1 cellular context compared by ENCODE assay signal in the genomic region with DNA sequence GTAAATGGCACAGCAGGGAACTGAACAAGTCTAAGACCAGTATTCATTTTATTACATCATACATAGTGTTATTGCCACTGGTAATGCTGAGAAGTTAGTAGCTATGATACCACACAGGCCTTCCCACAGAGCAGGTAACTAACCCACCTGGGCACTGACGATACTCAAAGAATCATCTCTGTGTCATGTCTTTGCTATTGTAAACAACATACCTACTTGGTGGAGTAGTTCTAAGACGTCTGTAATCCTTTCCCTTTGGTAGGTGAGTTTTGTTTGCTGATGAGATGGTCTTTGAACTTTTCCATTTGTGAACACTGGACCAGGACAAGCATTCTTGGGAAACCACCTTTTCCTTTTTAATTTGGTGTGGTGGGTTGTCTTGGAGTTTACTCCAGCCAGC.
TF ChIP-seq lines count a peak whose summit lies in the region.

No MANE protein-coding gene starts in this region.

TF ChIP-seq in K562, 482 proteins besides CTCF, POLR2A, EP300 and RAD21:
- TF ChIP-seq, protein P1, sequence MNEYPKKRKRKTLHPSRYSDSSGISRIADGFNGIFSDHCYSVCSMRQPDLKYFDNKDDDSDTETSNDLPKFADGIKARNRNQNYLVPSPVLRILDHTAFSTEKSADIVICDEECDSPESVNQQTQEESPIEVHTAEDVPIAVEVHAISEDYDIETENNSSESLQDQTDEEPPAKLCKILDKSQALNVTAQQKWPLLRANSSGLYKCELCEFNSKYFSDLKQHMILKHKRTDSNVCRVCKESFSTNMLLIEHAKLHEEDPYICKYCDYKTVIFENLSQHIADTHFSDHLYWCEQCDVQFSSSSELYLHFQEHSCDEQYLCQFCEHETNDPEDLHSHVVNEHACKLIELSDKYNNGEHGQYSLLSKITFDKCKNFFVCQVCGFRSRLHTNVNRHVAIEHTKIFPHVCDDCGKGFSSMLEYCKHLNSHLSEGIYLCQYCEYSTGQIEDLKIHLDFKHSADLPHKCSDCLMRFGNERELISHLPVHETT (CRISPR knock-in tag; conservative IDR thresholded peaks at IDR 0.05 in 1 of 2, IDR thresholded peaks at IDR 0.05 in 1 of 2), result no peak
- no peak for TF ChIP-seq KLF6 (CRISPR knock-in tag; IDR thresholded peaks at IDR 0.05; ENCODE audit: borderline replicate concordance)
- TF ChIP-seq TAF15 (IDR thresholded peaks at IDR 0.05; ENCODE audit: low read depth, low read length), result no peak
- TF ChIP-seq SOX6 (IDR thresholded peaks at IDR 0.05), result no peak
- TF ChIP-seq MYC (IDR thresholded peaks at IDR 0.05; ENCODE audit: low read depth, low read length), result no peak
- no peak for TF ChIP-seq MYC (CRISPR knock-in tag; IDR thresholded peaks at IDR 0.05; ENCODE audit: borderline replicate concordance, low read depth)
- TF ChIP-seq ZNF224 (CRISPR knock-in tag; IDR thresholded peaks at IDR 0.05), result no peak
- no peak for TF ChIP-seq SRSF9 (IDR thresholded peaks at IDR 0.05; ENCODE audit: borderline replicate concordance, low read depth, low read length)
- no peak for TF ChIP-seq PHF20 (IDR thresholded peaks at IDR 0.05; ENCODE audit: partially characterized antibody)
- TF ChIP-seq, protein P2, sequence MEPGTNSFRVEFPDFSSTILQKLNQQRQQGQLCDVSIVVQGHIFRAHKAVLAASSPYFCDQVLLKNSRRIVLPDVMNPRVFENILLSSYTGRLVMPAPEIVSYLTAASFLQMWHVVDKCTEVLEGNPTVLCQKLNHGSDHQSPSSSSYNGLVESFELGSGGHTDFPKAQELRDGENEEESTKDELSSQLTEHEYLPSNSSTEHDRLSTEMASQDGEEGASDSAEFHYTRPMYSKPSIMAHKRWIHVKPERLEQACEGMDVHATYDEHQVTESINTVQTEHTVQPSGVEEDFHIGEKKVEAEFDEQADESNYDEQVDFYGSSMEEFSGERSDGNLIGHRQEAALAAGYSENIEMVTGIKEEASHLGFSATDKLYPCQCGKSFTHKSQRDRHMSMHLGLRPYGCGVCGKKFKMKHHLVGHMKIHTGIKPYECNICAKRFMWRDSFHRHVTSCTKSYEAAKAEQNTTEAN (CRISPR knock-in tag; IDR thresholded peaks at IDR 0.05), result no peak
- no peak for TF ChIP-seq SPI1 (IDR thresholded peaks at IDR 0.05; ENCODE audit: borderline replicate concordance, low read depth, low read length)
- TF ChIP-seq, protein P3, sequence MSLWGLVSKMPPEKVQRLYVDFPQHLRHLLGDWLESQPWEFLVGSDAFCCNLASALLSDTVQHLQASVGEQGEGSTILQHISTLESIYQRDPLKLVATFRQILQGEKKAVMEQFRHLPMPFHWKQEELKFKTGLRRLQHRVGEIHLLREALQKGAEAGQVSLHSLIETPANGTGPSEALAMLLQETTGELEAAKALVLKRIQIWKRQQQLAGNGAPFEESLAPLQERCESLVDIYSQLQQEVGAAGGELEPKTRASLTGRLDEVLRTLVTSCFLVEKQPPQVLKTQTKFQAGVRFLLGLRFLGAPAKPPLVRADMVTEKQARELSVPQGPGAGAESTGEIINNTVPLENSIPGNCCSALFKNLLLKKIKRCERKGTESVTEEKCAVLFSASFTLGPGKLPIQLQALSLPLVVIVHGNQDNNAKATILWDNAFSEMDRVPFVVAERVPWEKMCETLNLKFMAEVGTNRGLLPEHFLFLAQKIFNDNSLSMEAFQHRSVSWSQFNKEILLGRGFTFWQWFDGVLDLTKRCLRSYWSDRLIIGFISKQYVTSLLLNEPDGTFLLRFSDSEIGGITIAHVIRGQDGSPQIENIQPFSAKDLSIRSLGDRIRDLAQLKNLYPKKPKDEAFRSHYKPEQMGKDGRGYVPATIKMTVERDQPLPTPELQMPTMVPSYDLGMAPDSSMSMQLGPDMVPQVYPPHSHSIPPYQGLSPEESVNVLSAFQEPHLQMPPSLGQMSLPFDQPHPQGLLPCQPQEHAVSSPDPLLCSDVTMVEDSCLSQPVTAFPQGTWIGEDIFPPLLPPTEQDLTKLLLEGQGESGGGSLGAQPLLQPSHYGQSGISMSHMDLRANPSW (CRISPR knock-in tag; IDR thresholded peaks at IDR 0.05), result no peak
- TF ChIP-seq FOXA1 (IDR thresholded peaks at IDR 0.05; ENCODE audit: borderline replicate concordance), result no peak
- TF ChIP-seq, protein P4, sequence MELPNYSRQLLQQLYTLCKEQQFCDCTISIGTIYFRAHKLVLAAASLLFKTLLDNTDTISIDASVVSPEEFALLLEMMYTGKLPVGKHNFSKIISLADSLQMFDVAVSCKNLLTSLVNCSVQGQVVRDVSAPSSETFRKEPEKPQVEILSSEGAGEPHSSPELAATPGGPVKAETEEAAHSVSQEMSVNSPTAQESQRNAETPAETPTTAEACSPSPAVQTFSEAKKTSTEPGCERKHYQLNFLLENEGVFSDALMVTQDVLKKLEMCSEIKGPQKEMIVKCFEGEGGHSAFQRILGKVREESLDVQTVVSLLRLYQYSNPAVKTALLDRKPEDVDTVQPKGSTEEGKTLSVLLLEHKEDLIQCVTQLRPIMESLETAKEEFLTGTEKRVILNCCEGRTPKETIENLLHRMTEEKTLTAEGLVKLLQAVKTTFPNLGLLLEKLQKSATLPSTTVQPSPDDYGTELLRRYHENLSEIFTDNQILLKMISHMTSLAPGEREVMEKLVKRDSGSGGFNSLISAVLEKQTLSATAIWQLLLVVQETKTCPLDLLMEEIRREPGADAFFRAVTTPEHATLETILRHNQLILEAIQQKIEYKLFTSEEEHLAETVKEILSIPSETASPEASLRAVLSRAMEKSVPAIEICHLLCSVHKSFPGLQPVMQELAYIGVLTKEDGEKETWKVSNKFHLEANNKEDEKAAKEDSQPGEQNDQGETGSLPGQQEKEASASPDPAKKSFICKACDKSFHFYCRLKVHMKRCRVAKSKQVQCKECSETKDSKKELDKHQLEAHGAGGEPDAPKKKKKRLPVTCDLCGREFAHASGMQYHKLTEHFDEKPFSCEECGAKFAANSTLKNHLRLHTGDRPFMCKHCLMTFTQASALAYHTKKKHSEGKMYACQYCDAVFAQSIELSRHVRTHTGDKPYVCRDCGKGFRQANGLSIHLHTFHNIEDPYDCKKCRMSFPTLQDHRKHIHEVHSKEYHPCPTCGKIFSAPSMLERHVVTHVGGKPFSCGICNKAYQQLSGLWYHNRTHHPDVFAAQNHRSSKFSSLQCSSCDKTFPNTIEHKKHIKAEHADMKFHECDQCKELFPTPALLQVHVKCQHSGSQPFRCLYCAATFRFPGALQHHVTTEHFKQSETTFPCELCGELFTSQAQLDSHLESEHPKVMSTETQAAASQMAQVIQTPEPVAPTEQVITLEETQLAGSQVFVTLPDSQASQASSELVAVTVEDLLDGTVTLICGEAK (IDR thresholded peaks at IDR 0.05), result no peak
- TF ChIP-seq, protein P4 (CRISPR knock-in tag; IDR thresholded peaks at IDR 0.05), result no peak
- no peak for TF ChIP-seq PHF8 (IDR thresholded peaks at IDR 0.05; ENCODE audit: borderline replicate concordance, low read length)
- TF ChIP-seq ATF7 (IDR thresholded peaks at IDR 0.05), result no peak
- TF ChIP-seq, protein P5, sequence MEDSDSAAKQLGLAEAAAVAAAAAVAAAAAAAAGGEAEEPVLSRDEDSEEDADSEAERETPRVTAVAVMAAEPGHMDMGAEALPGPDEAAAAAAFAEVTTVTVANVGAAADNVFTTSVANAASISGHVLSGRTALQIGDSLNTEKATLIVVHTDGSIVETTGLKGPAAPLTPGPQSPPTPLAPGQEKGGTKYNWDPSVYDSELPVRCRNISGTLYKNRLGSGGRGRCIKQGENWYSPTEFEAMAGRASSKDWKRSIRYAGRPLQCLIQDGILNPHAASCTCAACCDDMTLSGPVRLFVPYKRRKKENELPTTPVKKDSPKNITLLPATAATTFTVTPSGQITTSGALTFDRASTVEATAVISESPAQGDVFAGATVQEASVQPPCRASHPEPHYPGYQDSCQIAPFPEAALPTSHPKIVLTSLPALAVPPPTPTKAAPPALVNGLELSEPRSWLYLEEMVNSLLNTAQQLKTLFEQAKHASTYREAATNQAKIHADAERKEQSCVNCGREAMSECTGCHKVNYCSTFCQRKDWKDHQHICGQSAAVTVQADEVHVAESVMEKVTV (CRISPR knock-in tag; IDR thresholded peaks at IDR 0.05), result no peak
